ENCODE assay signal across 18 cellular contexts in genomic region chr2:54629390-54629789, GRCh38.
DNase-seq lines count a peak whose midpoint lies in the region; ATAC-seq, FAIRE-seq and TF ChIP-seq lines count a peak whose summit lies in the region.
"Had no signal": no experiment of that assay in that cellular context is flagged by ENCODE, and none has a peak within 500 bp of the region (broad histone marks: within the 10 kb centered on the region; RNA-seq: fewer than 3 reads in every experiment).

No MANE protein-coding gene starts in this region.

- H3K79me2 ChIP-seq in astrocyte (ENCODE audit: insufficient read depth, low read length) (peaks cover 59% of the 10 kb centered on the region), Karpas-422 (ENCODE audit: low read length) (no peaks in the 10 kb centered on the region)

- H3K27me3 Mint-ChIP-seq in stimulated activated naive CD8-positive, alpha-beta T cell treated with anti-CD3 and anti-CD28 coated beads, Interleukin-15, Interleukin-2, amounts not matched to agents 100 ng/mL and 50 ng/mL, for 24 hours = no peaks in the 10 kb centered on the region
- H3K27me3 Mint-ChIP-seq in astrocyte (ENCODE audit: low read depth, unreplicated experiment) = no peaks in the 10 kb centered on the region
- H3K27me3 Mint-ChIP-seq: activated CD4-positive, alpha-beta T cell treated with anti-CD3 and anti-CD28 coated beads, Interleukin-2, amount 10 ng/mL, durations not matched to agents 7 days and 5 days; progenitor cell of endocrine pancreas; type B pancreatic cell had no signal

- no peak overlapping the region for H3K9ac ChIP-seq in astrocyte (ENCODE audit: low read length)
- no peak overlapping the region for H3K9ac ChIP-seq in Karpas-422 (ENCODE audit: low read length)

- no peaks in the 10 kb centered on the region for H3K27me3 ChIP-seq in astrocyte (ENCODE audit: insufficient read depth, low read length)
- no peaks in the 10 kb centered on the region for H3K27me3 ChIP-seq in lung (ENCODE audit: control insufficient read depth, insufficient read depth)
- H3K27me3 ChIP-seq in Karpas-422 (ENCODE audit: low read length) = no peaks in the 10 kb centered on the region
- H3K27me3 ChIP-seq: foreskin keratinocyte had no signal

- H3K4me3 ChIP-seq in astrocyte (ENCODE audit: insufficient read depth, low read depth, low read length) = no peak overlapping the region
- H3K4me3 ChIP-seq in lung = no peak overlapping the region
- H3K4me3 ChIP-seq in Karpas-422 (ENCODE audit: low read length) = no peak overlapping the region

- H3K9me2 ChIP-seq in Karpas-422 (replicated peaks; ENCODE audit: insufficient read depth, low read length) = no peaks in the 10 kb centered on the region

- H3K9me3 ChIP-seq in astrocyte (ENCODE audit: insufficient read depth, low read depth, low read length) (peaks cover 2% of the 10 kb centered on the region), lung (ENCODE audit: control insufficient read depth in 2 of 2, insufficient read depth in 1 of 2, low read length in 1 of 2) (no peaks in the 10 kb centered on the region), Karpas-422 (ENCODE audit: low read length) (no peaks in the 10 kb centered on the region)

- no peak overlapping the region for H2AFZ ChIP-seq in astrocyte (ENCODE audit: low read depth, low read length)
- H2AFZ ChIP-seq in Karpas-422 (ENCODE audit: low read length) = no peak overlapping the region

- ATAC-seq in stimulated activated naive CD8-positive, alpha-beta T cell treated with anti-CD3 and anti-CD28 coated beads, Interleukin-15, Interleukin-2, amounts not matched to agents 100 U/mL and 50 U/mL, for 24 hours = no peak
- no peak for ATAC-seq in lung (ENCODE audit: insufficient read depth, low FRiP score)
- ATAC-seq in GM21423 (IDR thresholded peaks at IDR 0.05; ENCODE audit: unreplicated experiment) = no peak

- H3K4me1 Mint-ChIP-seq in stimulated activated naive CD8-positive, alpha-beta T cell treated with anti-CD3 and anti-CD28 coated beads, Interleukin-15, Interleukin-2, amounts not matched to agents 100 ng/mL and 50 ng/mL, for 24 hours (ENCODE audit: low read depth) = peaks cover 28% of the 10 kb centered on the region
- peaks cover 38% of the 10 kb centered on the region for H3K4me1 Mint-ChIP-seq in astrocyte (ENCODE audit: low read depth, unreplicated experiment)
- H3K4me1 Mint-ChIP-seq: natural killer cell had no signal

- peak overlapping the region; percentile 36 for H3K27ac Mint-ChIP-seq in stimulated activated naive CD8-positive, alpha-beta T cell treated with anti-CD3 and anti-CD28 coated beads, Interleukin-15, Interleukin-2, amounts not matched to agents 100 ng/mL and 50 ng/mL, for 24 hours
- no peak overlapping the region for H3K27ac Mint-ChIP-seq in astrocyte (ENCODE audit: unreplicated experiment)

- H3K4me3 Mint-ChIP-seq in stimulated activated naive CD8-positive, alpha-beta T cell treated with anti-CD3 and anti-CD28 coated beads, Interleukin-15, Interleukin-2, amounts not matched to agents 100 ng/mL and 50 ng/mL, for 24 hours = no peak overlapping the region
- no peak overlapping the region for H3K4me3 Mint-ChIP-seq in astrocyte (ENCODE audit: unreplicated experiment)
- H3K4me3 Mint-ChIP-seq: activated CD4-positive, alpha-beta T cell treated with anti-CD3 and anti-CD28 coated beads, Interleukin-2, amount 10 ng/mL, durations not matched to agents 7 days and 5 days; natural killer cell; type B pancreatic cell had no signal

- H3K4me1 ChIP-seq in astrocyte (ENCODE audit: insufficient read depth, low read length) = peaks cover 27% of the 10 kb centered on the region
- H3K4me1 ChIP-seq in lung (ENCODE audit: control insufficient read depth in 2 of 2, insufficient read depth in 2 of 2, low read length in 2 of 2) = peaks cover 26 to 30% of the 10 kb centered on the region in 2 donors
- peaks cover 5% of the 10 kb centered on the region for H3K4me1 ChIP-seq in Karpas-422 (ENCODE audit: low read length)
- H3K4me1 ChIP-seq: foreskin keratinocyte had no signal

- H3K4me2 ChIP-seq in astrocyte (ENCODE audit: low read length) = no peak overlapping the region
- no peak overlapping the region for H3K4me2 ChIP-seq in Karpas-422 (ENCODE audit: low read depth, low read length, poor library complexity, severe bottlenecking)

- peaks cover 72% of the 10 kb centered on the region for H3K36me3 Mint-ChIP-seq in stimulated activated naive CD8-positive, alpha-beta T cell treated with anti-CD3 and anti-CD28 coated beads, Interleukin-15, Interleukin-2, amounts not matched to agents 100 ng/mL and 50 ng/mL, for 24 hours (ENCODE audit: low read depth)
- peaks cover 75% of the 10 kb centered on the region for H3K36me3 Mint-ChIP-seq in astrocyte (ENCODE audit: low read depth, unreplicated experiment)

- H4K20me1 ChIP-seq in astrocyte (ENCODE audit: insufficient read depth, low read length) (no peaks in the 10 kb centered on the region), Karpas-422 (ENCODE audit: insufficient read depth, low read depth, low read length) (no peaks in the 10 kb centered on the region)

- H3K9me3 Mint-ChIP-seq in stimulated activated naive CD8-positive, alpha-beta T cell treated with anti-CD3 and anti-CD28 coated beads, Interleukin-15, Interleukin-2, amounts not matched to agents 100 ng/mL and 50 ng/mL, for 24 hours = no peaks in the 10 kb centered on the region
- H3K9me3 Mint-ChIP-seq in astrocyte (ENCODE audit: unreplicated experiment) = no peaks in the 10 kb centered on the region
- H3K9me3 Mint-ChIP-seq: activated CD4-positive, alpha-beta T cell treated with anti-CD3 and anti-CD28 coated beads, Interleukin-2, amount 10 ng/mL, durations not matched to agents 7 days and 5 days; natural killer cell; type B pancreatic cell had no signal

- no peak for DNase-seq in stimulated activated naive CD8-positive, alpha-beta T cell treated with anti-CD3 and anti-CD28 coated beads, Interleukin-15, Interleukin-2, amounts not matched to agents 100 U/mL and 50 U/mL, for 24 hours
- DNase-seq in astrocyte (ENCODE audit: low read depth) = no peak
- no peak for DNase-seq in lung (ENCODE audit: low spot score)
- DNase-seq in T-helper 9 cell = no peak
- no peak for DNase-seq in activated CD4-positive, alpha-beta T cell treated with anti-CD3 and anti-CD28 coated beads, Interleukin-2, amount 50 U/mL, for 1 hour
- DNase-seq in Karpas-422 = no peak
- DNase-seq: activated CD4-positive, alpha-beta T cell treated with anti-CD3 and anti-CD28 coated beads, Interleukin-2, amount 10 ng/mL, durations not matched to agents 7 days and 5 days; cortex of kidney; DND-41; MV-4-11; natural killer cell had no signal

- TF ChIP-seq CTCF in astrocyte (IDR thresholded peaks at IDR 0.05; ENCODE audit: insufficient read depth, low read depth, low read length) (no peak), lung (IDR thresholded peaks at IDR 0.05; ENCODE audit: control extremely low read depth, extremely low read depth) (no peak)

- H3K27ac ChIP-seq in astrocyte (ENCODE audit: low read depth, low read length) (peak overlapping the region; percentile 55), lung (ENCODE audit: low read depth in 1 of 2, low read length in 1 of 2) (peak overlapping the region; percentile 31 to 76), Karpas-422 (ENCODE audit: low read length) (no peak overlapping the region)
- H3K27ac ChIP-seq: foreskin keratinocyte had no signal

- no peak for FAIRE-seq in astrocyte (lab: Jason Lieb, UNC)
- FAIRE-seq: GM18507, H1 had no signal

- H3K36me3 ChIP-seq in astrocyte (ENCODE audit: insufficient read depth, low read length) (peaks cover 82% of the 10 kb centered on the region), lung (ENCODE audit: control insufficient read depth in 2 of 2, insufficient read depth in 2 of 2, low read length in 2 of 2) (peaks cover 24 to 58% of the 10 kb centered on the region in 2 donors), Karpas-422 (ENCODE audit: insufficient read depth, low read length) (no peaks in the 10 kb centered on the region)

- 95% methylated on average over 20 of the region's 20 CpGs for WGBS in lung, 2 donors
